Comparison of ENCODE assay signal across 9 cellular contexts in the genomic region with DNA sequence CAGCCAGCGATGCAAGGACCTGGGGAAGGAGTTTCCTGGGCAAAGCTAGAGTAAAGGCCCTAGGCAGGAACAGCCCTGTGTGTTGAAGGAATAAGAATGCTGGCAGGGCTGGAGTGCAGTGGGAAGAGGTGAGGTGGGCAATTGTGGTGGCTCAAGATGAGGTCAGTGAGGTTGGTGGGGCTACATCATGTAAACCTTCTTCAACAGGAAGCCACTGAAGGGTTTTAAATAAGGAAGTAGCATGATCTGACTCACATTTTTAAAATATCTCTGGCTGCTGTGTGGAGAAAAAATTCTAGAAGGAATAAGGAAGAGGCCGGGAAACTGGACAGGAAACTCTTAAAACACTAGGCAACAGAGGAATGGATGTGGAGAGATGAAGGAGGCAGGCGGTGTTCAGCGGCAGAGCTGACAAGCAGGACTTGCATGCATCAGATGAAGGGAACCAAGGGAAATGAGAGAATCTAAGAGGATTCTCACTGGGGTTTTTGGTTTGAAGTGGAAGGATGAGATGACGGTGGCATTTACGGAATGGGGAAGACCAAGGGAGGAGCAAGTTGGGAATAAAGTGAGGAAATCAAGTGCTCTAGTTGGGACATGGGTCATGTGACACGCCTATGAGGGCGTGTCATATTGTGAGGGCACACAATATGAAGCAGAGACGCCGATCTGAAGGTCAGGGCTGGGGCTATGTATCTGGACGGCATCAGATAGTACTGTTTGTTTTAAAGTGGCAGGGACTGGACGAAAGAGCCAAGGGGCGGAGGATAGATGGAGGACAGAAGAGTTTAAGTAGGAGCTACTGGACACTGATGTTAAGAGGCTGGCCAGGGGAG. TPM values are rescaled to one million over a fixed set of nuclear protein-coding genes. Genes with fewer than 3 reads are reported as not detected.
A peak's percentile ranks its signal among the peaks of the same experiment; 100 is the strongest.
DNase-seq lines count a peak whose midpoint lies in the region; ATAC-seq and TF ChIP-seq lines count a peak whose summit lies in the region.
"Had no signal": no experiment of that assay in that cellular context is flagged by ENCODE, and none has a peak within 500 bp of the region (broad histone marks: within the 10 kb centered on the region; RNA-seq: fewer than 3 reads in every experiment).

No MANE protein-coding gene starts in this region.

- H3K4me1 ChIP-seq in ascending aorta (peaks cover 0 to 24% of the 10 kb centered on the region in 2 donors), thoracic aorta (ENCODE audit: control insufficient read depth in 1 of 2, low read depth in 2 of 2) (peaks cover 13 to 41% of the 10 kb centered on the region in 2 donors)

- no peaks in the 10 kb centered on the region for H3K9me3 Mint-ChIP-seq in activated CD8-positive, alpha-beta T cell treated with anti-CD3 and anti-CD28 coated beads for 36 hours

- H3K27ac Mint-ChIP-seq in activated CD8-positive, alpha-beta T cell treated with anti-CD3 and anti-CD28 coated beads for 36 hours, result no peak overlapping the region

- peak; percentile 82 for ATAC-seq in left colon
- ATAC-seq in thoracic aorta (ENCODE audit: insufficient number of reproducible peaks, low FRiP score, low read depth), result peak; percentile 48
- no peak for ATAC-seq in activated CD8-positive, alpha-beta T cell treated with anti-CD3 and anti-CD28 coated beads for 36 hours
- ATAC-seq in GM21576 (IDR thresholded peaks at IDR 0.05; ENCODE audit: unreplicated experiment), result no peak

- POLR2A ChIA-PET in activated CD8-positive, alpha-beta T cell treated with anti-CD3 and anti-CD28 coated beads for 36 hours (lab: Charles Lee), result interaction anchor here (0.6 kb wide), 1 partner anchor 421 kb away, joined by 3 read pairs; no protein-coding TSS in a partner anchor

- H3K27me3 ChIP-seq in ascending aorta, result no peaks in the 10 kb centered on the region
- no peaks in the 10 kb centered on the region for H3K27me3 ChIP-seq in thoracic aorta (replicated peaks; ENCODE audit: insufficient read depth)

- peak overlapping the region in 1 of 2 donors; percentile 7 for H3K4me3 ChIP-seq in ascending aorta
- peak overlapping the region; percentile 52 for H3K4me3 ChIP-seq in thoracic aorta

- CTCF ChIA-PET in activated CD8-positive, alpha-beta T cell treated with anti-CD3 and anti-CD28 coated beads for 36 hours (lab: Charles Lee), result interaction anchor here (1.4 kb wide), 1 partner anchor 11 kb away, joined by 4 read pairs; no protein-coding TSS in a partner anchor

- no peaks in the 10 kb centered on the region for H3K36me3 Mint-ChIP-seq in activated CD8-positive, alpha-beta T cell treated with anti-CD3 and anti-CD28 coated beads for 36 hours (ENCODE audit: low read depth)

- H3K27me3 Mint-ChIP-seq in activated CD8-positive, alpha-beta T cell treated with anti-CD3 and anti-CD28 coated beads for 36 hours, result no peaks in the 10 kb centered on the region

- H3K4me1 Mint-ChIP-seq in activated CD8-positive, alpha-beta T cell treated with anti-CD3 and anti-CD28 coated beads for 36 hours (ENCODE audit: low read depth), result peaks cover 4% of the 10 kb centered on the region

- TF ChIP-seq CTCF in ascending aorta (IDR thresholded peaks at IDR 0.05) (no peak), thoracic aorta (IDR thresholded peaks at IDR 0.05) (no peak), GM10266 (IDR thresholded peaks at IDR 0.05; ENCODE audit: control insufficient read depth, insufficient read depth, low read depth, missing control alignments) (no peak)
- TF ChIP-seq CTCF in activated CD8-positive, alpha-beta T cell treated with anti-CD3 and anti-CD28 coated beads for 36 hours (IDR thresholded peaks at IDR 0.05), result no peak

- no peak overlapping the region for H3K4me3 Mint-ChIP-seq in activated CD8-positive, alpha-beta T cell treated with anti-CD3 and anti-CD28 coated beads for 36 hours

- DNase-seq in HT-29 (ENCODE audit: low spot score) (peak; percentile 39), ascending aorta (ENCODE audit: low spot score in 2 of 2) (no peak), left colon (peak; percentile 60 to 62), thoracic aorta (ENCODE audit: low spot score) (no peak), GM10266 (ENCODE audit: extremely low spot score) (no peak), hippocampal formation (lab: John Stamatoyannopoulos, UW) (no peak)
- DNase-seq in activated CD8-positive, alpha-beta T cell treated with anti-CD3 and anti-CD28 coated beads for 36 hours, result no peak
- DNase-seq: NCI-H2107 had no signal

- H3K27ac ChIP-seq in ascending aorta, result peak overlapping the region; percentile 46 to 52
- peak overlapping the region; percentile 47 to 68 for H3K27ac ChIP-seq in thoracic aorta

- H3K9me3 ChIP-seq in ascending aorta (no peaks in the 10 kb centered on the region), thoracic aorta (no peaks in the 10 kb centered on the region)

- H3K36me3 ChIP-seq in ascending aorta (no peaks in the 10 kb centered on the region), thoracic aorta (no peaks in the 10 kb centered on the region)

- intact Hi-C loops in ascending aorta (cut with DNase I), result no loop called here
- intact Hi-C loops in left colon (cut with DNase I, micrococcal nuclease), result no loop called here
- intact Hi-C loops in activated CD8-positive, alpha-beta T cell treated with anti-CD3 and anti-CD28 coated beads for 36 hours (cut with micrococcal nuclease), result no loop called here

RNA-seq across cellular contexts. Expression of a gene that starts 18.3 kb away (rescaled TPM):
- total RNA-seq in HT-29 (2014; rRNA removed; shearing (Covaris generic)), result 1.7 and 4.3 TPM in 2 replicates
- total RNA-seq in ascending aorta (2.3 TPM), left colon (10 to 100 TPM; 11.2 to 11.5 TPM), thoracic aorta (1 to 10 TPM; 7.3 to 8.8 TPM)
- total RNA-seq in activated CD8-positive, alpha-beta T cell treated with anti-CD3 and anti-CD28 coated beads for 36 hours, result 1 to 10 TPM; 7.8 to 8.0 TPM

Comparison
In these comparisons a context has a peak if more than half of its experiments do, and no peak if none do; other contexts are left out.
1. DNase-seq: peak in HT-29 (single experiment) and left colon (2 of 2); none in ascending aorta (0 of 2), thoracic aorta (single experiment), activated CD8-positive, alpha-beta T cell treated with anti-CD3 and anti-CD28 coated beads for 36 hours (single experiment), GM10266 (single experiment) and hippocampal formation (0 of 2).
2. ATAC-seq: peak in left colon (single experiment) and thoracic aorta (single experiment); none in activated CD8-positive, alpha-beta T cell treated with anti-CD3 and anti-CD28 coated beads for 36 hours (single experiment) and GM21576 (single experiment).